ENCODE assay signal across 8 cellular contexts in the genomic region with DNA sequence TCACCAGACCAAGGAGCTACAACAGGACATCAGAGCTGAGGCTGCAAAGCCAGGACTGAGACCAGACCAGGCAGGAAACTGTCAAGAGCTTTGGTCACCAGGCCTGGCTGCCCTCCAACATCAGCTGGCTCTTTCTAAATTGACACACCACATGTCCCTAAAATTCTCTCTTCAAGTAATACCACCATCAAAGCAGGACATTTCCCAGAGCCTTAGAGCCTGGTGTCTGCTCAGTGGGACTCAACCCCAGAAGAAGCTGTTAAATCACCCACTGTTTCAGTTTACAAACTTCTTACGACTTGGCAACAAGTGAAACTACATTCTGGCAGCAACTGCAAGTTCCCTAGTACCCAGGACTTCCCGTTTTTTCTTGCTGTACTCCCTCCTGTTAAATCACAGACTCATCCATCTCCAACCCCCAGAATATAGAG. TPM values are rescaled to one million over a fixed set of nuclear protein-coding genes. Genes with fewer than 3 reads are reported as not detected.
DNase-seq lines count a peak whose midpoint lies in the region; ATAC-seq and TF ChIP-seq lines count a peak whose summit lies in the region.

No MANE protein-coding gene starts in this region.

- H3K4me2 ChIP-seq in PC-3 (ENCODE audit: low read length), result no peak overlapping the region
- peak overlapping the region; percentile 54 for H3K4me2 ChIP-seq in osteoblast (ENCODE audit: insufficient read depth, low read length)
- H3K4me2 ChIP-seq in H9 (ENCODE audit: insufficient read depth, insufficient read length, low read length), result no peak overlapping the region

- H3K36me3 ChIP-seq in PC-3 (ENCODE audit: low read depth, low read length), result no peaks in the 10 kb centered on the region
- peaks cover 4% of the 10 kb centered on the region for H3K36me3 ChIP-seq in osteoblast (ENCODE audit: insufficient read depth, low read length)

- CTCF ChIA-PET in PC-3 (lab: Charles Lee), result interaction anchor here (1.0 kb wide), 1 partner anchor 162 kb away, joined by 15 read pairs; no protein-coding TSS in a partner anchor

- H3T11ph ChIP-seq in H9 (ENCODE audit: low read length), result no peak overlapping the region

- H3K23me2 ChIP-seq in H9 (ENCODE audit: insufficient read length, low read depth, low read length, poor library complexity, severe bottlenecking), result peaks cover 2% of the 10 kb centered on the region

- no CpG with 5 or more reads among the region's 2 CpGs for WGBS in H9 (ENCODE audit: extremely low coverage, insufficient read length, low lambda C conversion rate)

- no peak overlapping the region for H3K18ac ChIP-seq in H9 (ENCODE audit: insufficient read length, low read depth, low read length)

- H3K79me2 ChIP-seq in PC-3 (ENCODE audit: low read length) (peaks cover 5% of the 10 kb centered on the region; the same call in 1 of the 2 replicates), osteoblast (ENCODE audit: insufficient read depth, low read length) (peaks cover 11% of the 10 kb centered on the region), H9 (ENCODE audit: insufficient read depth, low read length) (no peaks in the 10 kb centered on the region)

- no peak overlapping the region for H2BK120ac ChIP-seq in H9 (ENCODE audit: low read depth, low read length, poor library complexity, severe bottlenecking)

- H2BK12ac ChIP-seq in H9 (ENCODE audit: insufficient read length, low read depth, low read length), result no peak overlapping the region

- no peak overlapping the region for H3K27ac ChIP-seq in PC-3 (ENCODE audit: low read length)
- H3K27ac ChIP-seq in osteoblast (ENCODE audit: low read depth, low read length), result peak overlapping the region; percentile 71
- no peak overlapping the region for H3K27ac ChIP-seq in H9 (ENCODE audit: insufficient read length, low read depth, low read length)

- ATAC-seq in PC-3 (no peak), GM18511 (IDR thresholded peaks at IDR 0.05; ENCODE audit: unreplicated experiment) (no peak), GM19452 (IDR thresholded peaks at IDR 0.05; ENCODE audit: unreplicated experiment) (no peak)

- H3K9me2 ChIP-seq in PC-3 (replicated peaks; ENCODE audit: low read length), result no peaks in the 10 kb centered on the region

- H3K9me3 ChIP-seq in PC-3 (ENCODE audit: low read length) (no peaks in the 10 kb centered on the region), osteoblast (ENCODE audit: low read depth, low read length) (no peaks in the 10 kb centered on the region), H9 (ENCODE audit: control insufficient read depth, low read depth, low read length) (no peaks in the 10 kb centered on the region)

- H3K9ac ChIP-seq in PC-3 (ENCODE audit: low read length), result no peak overlapping the region
- no peak overlapping the region for H3K9ac ChIP-seq in H9 (ENCODE audit: extremely low read depth, insufficient read length, low read length)

- DNase-seq in DMS53 treated with DMSO at 0.1 percent for 48 hours (lab: John Stamatoyannopoulos, UW; ENCODE audit: unreplicated experiment) (peak; percentile 72), PC-3 (peak; percentile 24), fibroblast of the conjunctiva (ENCODE audit: low read depth) (peak; percentile 31), osteoblast (ENCODE audit: insufficient read length, low spot score, missing footprints) (no peak), DMS114 treated with DMSO at 0.1 percent for 48 hours (lab: John Stamatoyannopoulos, UW; ENCODE audit: unreplicated experiment) (no peak), H9 (no peak)

- H3K79me1 ChIP-seq in H9 (ENCODE audit: insufficient read depth, low read depth, low read length, poor library complexity, severe bottlenecking), result no peaks in the 10 kb centered on the region

- H2BK20ac ChIP-seq in H9 (ENCODE audit: low read depth, low read length, poor library complexity, severe bottlenecking), result no peak overlapping the region

- H3K9me3 Mint-ChIP-seq in H9, result no peaks in the 10 kb centered on the region

- intact Hi-C loops in PC-3 (cut with micrococcal nuclease), result no loop called here

- H3K4ac ChIP-seq in H9 (ENCODE audit: low read depth, low read length), result no peak overlapping the region

- no peak overlapping the region; a peak in 1 of 7 replicates for H3K27ac Mint-ChIP-seq in H9

- H4K20me1 ChIP-seq in PC-3 (ENCODE audit: low read length) (no peaks in the 10 kb centered on the region), osteoblast (ENCODE audit: insufficient read depth, low read length) (no peaks in the 10 kb centered on the region), H9 (ENCODE audit: control insufficient read depth, insufficient read depth, insufficient read length) (no peaks in the 10 kb centered on the region)

- H2AK5ac ChIP-seq in H9 (ENCODE audit: insufficient read length, low read length), result no peak overlapping the region

- no peak overlapping the region for H2AFZ ChIP-seq in PC-3 (ENCODE audit: low read length)
- H2AFZ ChIP-seq in osteoblast (ENCODE audit: low read length), result peak overlapping the region; percentile 49
- H2AFZ ChIP-seq in H9 (ENCODE audit: low read length), result no peak overlapping the region

- H4K5ac ChIP-seq in H9 (ENCODE audit: insufficient read length, low read depth, low read length), result no peak overlapping the region

- H3K4me1 ChIP-seq in PC-3 (ENCODE audit: insufficient read depth, low read length), result peaks cover 45% of the 10 kb centered on the region
- peaks cover 55% of the 10 kb centered on the region for H3K4me1 ChIP-seq in osteoblast (ENCODE audit: insufficient read depth, low read length)
- H3K4me1 ChIP-seq in H9 (ENCODE audit: insufficient read depth, low read length), result 0 out of 2 replicates have a peak, but pooled peaks cover 6% of the 10 kb centered on the region

- BruUV-seq in PC-3 (replicated peaks; lab: Mats Ljungman, UMichigan), result no TSS peak

- H2BK5ac ChIP-seq in H9 (ENCODE audit: insufficient read length, low read length), result no peak overlapping the region

- H3K36me3 Mint-ChIP-seq in H9 (ENCODE audit: insufficient read depth in 1 of 3, low read depth in 3 of 3), result no peaks in the 10 kb centered on the region

- H3K14ac ChIP-seq in H9 (ENCODE audit: insufficient read depth, low read length), result no peak overlapping the region

- no peaks in the 10 kb centered on the region for H3F3A ChIP-seq in PC-3 (ENCODE audit: low read length, unreplicated experiment)

- H3K27me3 ChIP-seq in PC-3 (ENCODE audit: low read length), result no peaks in the 10 kb centered on the region
- H3K27me3 ChIP-seq in osteoblast (ENCODE audit: insufficient read depth, low read length), result no peaks in the 10 kb centered on the region
- H3K27me3 ChIP-seq in H9 (ENCODE audit: insufficient read depth, low read length), result no peaks in the 10 kb centered on the region

- H4K91ac ChIP-seq in H9 (ENCODE audit: insufficient read length, low read depth, low read length), result no peak overlapping the region

- no peak overlapping the region for H3K56ac ChIP-seq in H9 (ENCODE audit: insufficient read length, low read depth, low read length)

- H3K4me3 ChIP-seq in PC-3 (ENCODE audit: low read length) (no peak overlapping the region), osteoblast (ENCODE audit: insufficient read depth, low read length) (no peak overlapping the region)

- H3K4me3 Mint-ChIP-seq in H9, result no peak overlapping the region

- no peak overlapping the region for H3K23ac ChIP-seq in H9 (ENCODE audit: insufficient read length, low read depth, low read length)

- no peak overlapping the region for H2BK15ac ChIP-seq in H9 (ENCODE audit: low read depth, low read length)

- H3K27me3 Mint-ChIP-seq in H9 (ENCODE audit: low read depth), result peaks cover 3% of the 10 kb centered on the region

- no peak overlapping the region for H4K8ac ChIP-seq in H9 (replicated peaks; ENCODE audit: insufficient read length, low read depth, low read length)

- POLR2A ChIA-PET in PC-3 (lab: Charles Lee; ENCODE audit: unreplicated experiment), result no interaction called here

- peaks cover 28 to 47% of the 10 kb centered on the region in 2 experiments for H3K4me1 Mint-ChIP-seq in H9

- TF ChIP-seq CTCF in PC-3 (conservative IDR thresholded peaks at IDR 0.05; ENCODE audit: low read depth, low read length) (no peak), osteoblast (IDR thresholded peaks at IDR 0.05; ENCODE audit: extremely low read depth, low read depth, low read length) (no peak), H9 (conservative IDR thresholded peaks at IDR 0.05) (no peak)

RNA-seq across cellular contexts. Expression of gene IL6, which starts 3.8 kb away (rescaled TPM):
- total RNA-seq in PC-3 (2014; rRNA removed), result 110 and 113 TPM in 2 replicates
- 37.4 and 52.8 TPM in 2 replicates for total RNA-seq in osteoblast
- total RNA-seq in H9 (2021), result 0.44 and 0.85 TPM in 2 replicates

Comparison
In these comparisons a context has a peak if more than half of its experiments do, and no peak if none do; other contexts are left out.
1. DNase-seq: peak in DMS53 treated with DMSO at 0.1 percent for 48 hours (single experiment), PC-3 (single experiment) and fibroblast of the conjunctiva (single experiment); none in osteoblast (single experiment), DMS114 treated with DMSO at 0.1 percent for 48 hours (single experiment) and H9 (single experiment).
2. RNA of gene IL6, which starts 3.8 kb away (total RNA-seq): 110 to 113 TPM in PC-3 and 37.4 to 52.8 TPM in osteoblast; 0.44 to 0.85 TPM in H9; every median in the first group is over 10 times any median in the second.